ENCODE assay signal across 1 cellular context in genomic region chr14:20498622-20499021, GRCh38.
TF ChIP-seq lines count a peak whose summit lies in the region.

No MANE protein-coding gene starts in this region.

TF ChIP-seq in K562, 482 proteins besides CTCF, POLR2A, EP300 and RAD21:
- no peak for TF ChIP-seq ZNF232 (CRISPR knock-in tag; IDR thresholded peaks at IDR 0.05)
- TF ChIP-seq ZNF184 (CRISPR knock-in tag; IDR thresholded peaks at IDR 0.05): no peak
- TF ChIP-seq NELFE (IDR thresholded peaks at IDR 0.05; ENCODE audit: insufficient read depth, insufficient read length): no peak
- no peak for TF ChIP-seq NR2C2 (CRISPR knock-in tag; IDR thresholded peaks at IDR 0.05)
- no peak for TF ChIP-seq NR2C2 (tag; IDR thresholded peaks at IDR 0.05)
